10 cellular contexts compared by ENCODE assay signal in genomic region chr12:27221625-27222387, GRCh38. TPM values are rescaled to one million over a fixed set of nuclear protein-coding genes. Genes with fewer than 3 reads are reported as not detected.
DNase-seq lines count a peak whose midpoint lies in the region; ATAC-seq and TF ChIP-seq lines count a peak whose summit lies in the region.
"Had no signal": no experiment of that assay in that cellular context is flagged by ENCODE, and none has a peak within 500 bp of the region (broad histone marks: within the 10 kb centered on the region; RNA-seq: fewer than 3 reads in every experiment).

No MANE protein-coding gene starts in this region.

- no peak overlapping the region for H3K9ac ChIP-seq in PC-3 (ENCODE audit: low read length)

- peaks cover 39% of the 10 kb centered on the region for H3K4me1 Mint-ChIP-seq in activated B cell treated with CpG ODN at 0.5 μM for 24 hours
- H3K4me1 Mint-ChIP-seq in WTC11 = peaks cover 5% of the 10 kb centered on the region

- peak; percentile 77 for ATAC-seq in GM18498 (IDR thresholded peaks at IDR 0.05; ENCODE audit: unreplicated experiment)
- peak; percentile 58 for ATAC-seq in GM21381 (IDR thresholded peaks at IDR 0.05; ENCODE audit: unreplicated experiment)
- peak; percentile 63 for ATAC-seq in HG03139 (IDR thresholded peaks at IDR 0.05; ENCODE audit: unreplicated experiment)
- peak; percentile 38 for ATAC-seq in activated B cell treated with CpG ODN at 0.5 μM for 24 hours (ENCODE audit: low read depth)
- ATAC-seq in PC-3 = no peak
- no peak for ATAC-seq in WTC11
- ATAC-seq in heart left ventricle = no peak

- no peaks in the 10 kb centered on the region for H3K27me3 ChIP-seq in PC-3 (ENCODE audit: low read length)
- H3K27me3 ChIP-seq in heart left ventricle = no peaks in the 10 kb centered on the region

- TF ChIP-seq CTCF in activated B cell treated with CpG ODN at 0.5 μM for 24 hours (IDR thresholded peaks at IDR 0.05) (no peak), PC-3 (conservative IDR thresholded peaks at IDR 0.05; ENCODE audit: low read depth, low read length) (no peak), WTC11 (IDR thresholded peaks at IDR 0.05) (no peak), heart left ventricle (IDR thresholded peaks at IDR 0.05) (no peak)

- no peak for TF ChIP-seq POLR2A in heart left ventricle (IDR thresholded peaks at IDR 0.05)

- no peaks in the 10 kb centered on the region for H4K20me1 ChIP-seq in PC-3 (ENCODE audit: low read length)

- H3K9me2 ChIP-seq in PC-3 (replicated peaks; ENCODE audit: low read length) = no peaks in the 10 kb centered on the region

- WGBS in heart left ventricle, 4 donors = 88 to 94% (median 90%) methylated on average over 7 of the region's 7 CpGs

- H3K27me3 Mint-ChIP-seq in activated B cell treated with CpG ODN at 0.5 μM for 24 hours = no peaks in the 10 kb centered on the region
- H3K27me3 Mint-ChIP-seq in WTC11 (ENCODE audit: low read depth) = no peaks in the 10 kb centered on the region; the same call in 1 of the 2 replicates

- CTCF ChIA-PET in activated B cell treated with CpG ODN at 0.5 μM for 24 hours (lab: Charles Lee) (interaction anchor here (1.2 to 1.5 kb wide), 3 partner anchors 21 to 85 kb away, joined by 3 to 5 read pairs (median 5); no protein-coding TSS in a partner anchor), PC-3 (lab: Charles Lee) (no interaction called here), WTC11 (lab: Charles Lee) (interaction anchor here (0.6 to 1.2 kb wide), 2 partner anchors 11 to 85 kb away, joined by 3 to 10 read pairs; no protein-coding TSS in a partner anchor)

- no peak overlapping the region for H3K27ac ChIP-seq in PC-3 (ENCODE audit: low read length)
- H3K27ac ChIP-seq in heart left ventricle = peak overlapping the region in 1 of 12 donors; percentile 57

- BruUV-seq in PC-3 (replicated peaks; lab: Mats Ljungman, UMichigan) = no TSS peak

- H3K36me3 Mint-ChIP-seq in activated B cell treated with CpG ODN at 0.5 μM for 24 hours (ENCODE audit: low read depth) (no peaks in the 10 kb centered on the region), WTC11 (no peaks in the 10 kb centered on the region)

- H3K4me2 ChIP-seq in PC-3 (ENCODE audit: low read length) = no peak overlapping the region

- H3K4me1 ChIP-seq in PC-3 (ENCODE audit: insufficient read depth, low read length) (0 out of 2 replicates have a peak, but pooled peaks cover 5% of the 10 kb centered on the region), heart left ventricle (peaks cover 0 to 32% (median 10%) of the 10 kb centered on the region in 12 donors)

- H2AFZ ChIP-seq in PC-3 (ENCODE audit: low read length) = no peak overlapping the region

- H3K4me3 Mint-ChIP-seq in activated B cell treated with CpG ODN at 0.5 μM for 24 hours (peak overlapping the region; percentile 53), WTC11 (no peak overlapping the region)

- H3K36me3 ChIP-seq in PC-3 (ENCODE audit: low read depth, low read length) = no peaks in the 10 kb centered on the region
- no peaks in the 10 kb centered on the region for H3K36me3 ChIP-seq in heart left ventricle

- no peaks in the 10 kb centered on the region for H3K79me2 ChIP-seq in PC-3 (ENCODE audit: low read length)

- POLR2A ChIA-PET in activated B cell treated with CpG ODN at 0.5 μM for 24 hours (lab: Charles Lee) (interaction anchor here (0.7 to 2.7 kb wide), 5 partner anchors 14 to 64 kb away, joined by 3 to 13 read pairs (median 3); partner anchors contain the start of gene STK38L), PC-3 (lab: Charles Lee; ENCODE audit: unreplicated experiment) (no interaction called here), WTC11 (lab: Charles Lee) (interaction anchor here (1.2 kb wide), 1 partner anchor 8 kb away, joined by 7 read pairs; no protein-coding TSS in a partner anchor)

- no peak for DNase-seq in activated B cell treated with CpG ODN at 0.5 μM for 24 hours
- DNase-seq in D341Med (ENCODE audit: low spot score) = no peak
- no peak for DNase-seq in PC-3
- DNase-seq in WTC11 (ENCODE audit: low spot score) = no peak
- DNase-seq in heart left ventricle = no peak
- DNase-seq: effector CD4-positive, alpha-beta T cell; IMR-90 had no signal

- intact Hi-C loops in activated B cell treated with CpG ODN at 0.5 μM for 24 hours (cut with micrococcal nuclease) (loop anchor here (2.0 kb wide), 2 partner anchors 23 to 43 kb away; partner anchors contain the start of gene STK38L), PC-3 (cut with micrococcal nuclease) (no loop called here), heart left ventricle (cut with DNase I) (no loop called here)

- H3K27ac Mint-ChIP-seq in activated B cell treated with CpG ODN at 0.5 μM for 24 hours = peak overlapping the region; percentile 84
- H3K27ac Mint-ChIP-seq in WTC11 = no peak overlapping the region

- H3K9me3 ChIP-seq in PC-3 (ENCODE audit: low read length) = peaks cover 6% of the 10 kb centered on the region; the same call in 1 of the 2 replicates
- no peaks in the 10 kb centered on the region for H3K9me3 ChIP-seq in heart left ventricle

- no peaks in the 10 kb centered on the region for H3F3A ChIP-seq in PC-3 (ENCODE audit: low read length, unreplicated experiment)

- H3K9me3 Mint-ChIP-seq in activated B cell treated with CpG ODN at 0.5 μM for 24 hours (no peaks in the 10 kb centered on the region), WTC11 (no peaks in the 10 kb centered on the region)

- no peak overlapping the region for H3K4me3 ChIP-seq in PC-3 (ENCODE audit: low read length)
- H3K4me3 ChIP-seq in heart left ventricle = no peak overlapping the region

TF ChIP-seq in WTC11, 78 proteins besides CTCF, POLR2A, EP300 and RAD21:
- TF ChIP-seq IRF2 (CRISPR knock-in tag; IDR thresholded peaks at IDR 0.05; ENCODE audit: borderline replicate concordance, low read depth) (no peak), ZNF263 (CRISPR knock-in tag; IDR thresholded peaks at IDR 0.05; ENCODE audit: low read depth) (no peak)

RNA-seq across cellular contexts. Expression of gene STK38L, which starts 22.3 kb away (rescaled TPM):
- total RNA-seq in activated B cell treated with CpG ODN at 0.5 μM for 24 hours (24.2 and 26.3 TPM in 2 replicates), PC-3 (2014; rRNA removed) (19.4 and 32.3 TPM in 2 replicates), WTC11 (2021) (37.6 to 47.2 TPM (median 41.7 TPM) in 3 replicates), heart left ventricle (100 to 1,000 TPM in 2 of 9 donors, 10 to 100 TPM in 7; 26.3 to 142 (median 83.7) TPM)
- 10 to 100 TPM; 21.1 to 22.3 TPM for polyA plus RNA-seq in heart left ventricle

Comparison
In these comparisons a context has a peak if more than half of its experiments do, and no peak if none do; other contexts are left out.
1. ATAC-seq: peak in GM18498 (single experiment), GM21381 (single experiment), HG03139 (single experiment) and activated B cell treated with CpG ODN at 0.5 μM for 24 hours (single experiment); none in PC-3 (single experiment), WTC11 (single experiment) and heart left ventricle (0 of 4).